In genomic region chr7:53743697-53744096, GRCh38 we compare ENCODE assay signal across 1 cellular context.
TF ChIP-seq lines count a peak whose summit lies in the region.

No MANE protein-coding gene starts in this region.

TF ChIP-seq in WTC11, 78 proteins besides CTCF, POLR2A, EP300 and RAD21 (continued from another document):
- TF ChIP-seq ZNF281 (CRISPR knock-in tag; IDR thresholded peaks at IDR 0.05) (no peak), SMAD4 (CRISPR knock-in tag; IDR thresholded peaks at IDR 0.05) (no peak), ZNF532 (CRISPR knock-in tag; IDR thresholded peaks at IDR 0.05; ENCODE audit: borderline replicate concordance) (no peak), NR2C2 (CRISPR knock-in tag; IDR thresholded peaks at IDR 0.05) (no peak), MXD4 (CRISPR knock-in tag; IDR thresholded peaks at IDR 0.05; ENCODE audit: borderline replicate concordance) (no peak), HMGXB4 (CRISPR knock-in tag; IDR thresholded peaks at IDR 0.05) (no peak), FOXJ3 (CRISPR knock-in tag; IDR thresholded peaks at IDR 0.05; ENCODE audit: borderline replicate concordance) (no peak), KAT7 (CRISPR knock-in tag; IDR thresholded peaks at IDR 0.05; ENCODE audit: borderline replicate concordance) (no peak), FOXP1 (CRISPR knock-in tag; IDR thresholded peaks at IDR 0.05; ENCODE audit: borderline replicate concordance) (no peak)
